In genomic region chr17:42186191-42186590, GRCh38 we compare ENCODE assay signal across 1 cellular context.
TF ChIP-seq lines count a peak whose summit lies in the region.

No MANE protein-coding gene starts in this region.

TF ChIP-seq in K562, 482 proteins besides CTCF, POLR2A, EP300 and RAD21:
- TF ChIP-seq ZNF512 (tag; IDR thresholded peaks at IDR 0.05) (peak; percentile 63), CEBPB (tag; IDR thresholded peaks at IDR 0.05) (peak; percentile 52; the same call in 1 of the 2 replicates)
